ENCODE assay signal across 30 cellular contexts in genomic region chr1:163257763-163258162, GRCh38.
"Had no signal": no experiment of that assay in that cellular context is flagged by ENCODE, and none has a peak within 500 bp of the region (broad histone marks: within the 10 kb centered on the region; RNA-seq: fewer than 3 reads in every experiment).

No MANE protein-coding gene starts in this region.

- DNase-seq: effector CD8-positive, alpha-beta T cell; endodermal cell; gastrocnemius medialis; hypothalamus; immature natural killer cell; islet precursor cell; kidney glomerular epithelial cell; left colon; mucosa of descending colon; naive B cell; sigmoid colon; stimulated activated CD4-positive, alpha-beta T cell treated with anti-CD3 and anti-CD28 coated beads, Interleukin-2, amount 100 ng/mL, for 24 hours; stimulated activated CD4-positive, alpha-beta T cell treated with anti-CD3 and anti-CD28 coated beads, Interleukin-4, amount 100 ng/mL, for 24 hours; stimulated activated naive CD4-positive, alpha-beta T cell treated with Interleukin-2 at 50 U/mL for 16 hours; stomach; upper lobe of right lung; uterus had no signal

- H3K4me3 ChIP-seq: gastrocnemius medialis, lung, mucosa of descending colon, sigmoid colon, stomach, tibial nerve, upper lobe of right lung, uterus had no signal

- H3K4me3 Mint-ChIP-seq: dendritic cell treated with granulocyte-macrophage colony-stimulating factor and Interleukin-4, amounts not matched to agents 40 ng/mL and 50 ng/mL, for 4 days; endodermal cell; immature natural killer cell; memory B cell; mesothelial cell of epicardium; naive B cell; natural killer cell treated with Interleukin-12 subunit alpha and Interleukin-12 subunit beta and Interleukin-15 and Interleukin-18, amount 100 ng/mL, for 72 hours; neural crest cell; stimulated activated effector memory CD8-positive, alpha-beta T cell treated with anti-CD3 and anti-CD28 coated beads, Interleukin-12 subunit alpha, Interleukin-12 subunit beta, amount 100 ng/mL, for 72 hours had no signal

- H3K27ac ChIP-seq: epithelial cell of prostate, gastrocnemius medialis, neutrophil, parathyroid adenoma, sigmoid colon, upper lobe of right lung, uterus had no signal

- H3K36me3 Mint-ChIP-seq: naive B cell; natural killer cell treated with Interleukin-12 subunit alpha and Interleukin-12 subunit beta and Interleukin-15 and Interleukin-18, amount 100 ng/mL, for 72 hours; stimulated activated effector memory CD8-positive, alpha-beta T cell treated with anti-CD3 and anti-CD28 coated beads, Interleukin-12 subunit alpha, Interleukin-12 subunit beta, amount 100 ng/mL, for 72 hours had no signal

- H3K9me3 ChIP-seq: gastrocnemius medialis, mucosa of descending colon, neutrophil, sigmoid colon, stomach, tibial nerve, upper lobe of right lung, uterus had no signal

- H3K9me3 Mint-ChIP-seq: dendritic cell treated with granulocyte-macrophage colony-stimulating factor and Interleukin-4, amounts not matched to agents 40 ng/mL and 50 ng/mL, for 4 days; immature natural killer cell; mesothelial cell of epicardium; neural crest cell had no signal

- H3K4me1 Mint-ChIP-seq: endodermal cell; memory B cell; naive B cell; neural crest cell; stimulated activated effector memory CD8-positive, alpha-beta T cell treated with anti-CD3 and anti-CD28 coated beads, Interleukin-12 subunit alpha, Interleukin-12 subunit beta, amount 100 ng/mL, for 72 hours had no signal

- H3K27me3 ChIP-seq: gastrocnemius medialis, neutrophil, sigmoid colon, stomach, tibial nerve, upper lobe of right lung, uterus had no signal

- H3K27me3 Mint-ChIP-seq: dendritic cell treated with granulocyte-macrophage colony-stimulating factor and Interleukin-4, amounts not matched to agents 40 ng/mL and 50 ng/mL, for 4 days; memory B cell; naive B cell; natural killer cell treated with Interleukin-12 subunit alpha and Interleukin-12 subunit beta and Interleukin-15 and Interleukin-18, amount 100 ng/mL, for 72 hours; progenitor cell of endocrine pancreas had no signal

- H3K27ac Mint-ChIP-seq: dendritic cell treated with granulocyte-macrophage colony-stimulating factor and Interleukin-4, amounts not matched to agents 40 ng/mL and 50 ng/mL, for 4 days; endodermal cell; immature natural killer cell; memory B cell; mesothelial cell of epicardium; natural killer cell treated with Interleukin-12 subunit alpha and Interleukin-12 subunit beta and Interleukin-15 and Interleukin-18, amount 100 ng/mL, for 72 hours; progenitor cell of endocrine pancreas; stimulated activated effector memory CD8-positive, alpha-beta T cell treated with anti-CD3 and anti-CD28 coated beads, Interleukin-12 subunit alpha, Interleukin-12 subunit beta, amount 100 ng/mL, for 72 hours had no signal

- H3K4me1 ChIP-seq: gastrocnemius medialis, parathyroid adenoma, sigmoid colon, tibial nerve, upper lobe of right lung, uterus had no signal

- ATAC-seq: esophagus mucosa; gastrocnemius medialis; left colon; mucosa of descending colon; natural killer cell treated with Interleukin-12 subunit alpha and Interleukin-12 subunit beta and Interleukin-15 and Interleukin-18, amount 100 ng/mL, for 72 hours; stimulated activated effector memory CD8-positive, alpha-beta T cell treated with anti-CD3 and anti-CD28 coated beads, Interleukin-12 subunit alpha, Interleukin-12 subunit beta, amount 100 ng/mL, for 72 hours; upper lobe of right lung had no signal

- H3K36me3 ChIP-seq: gastrocnemius medialis, neutrophil, sigmoid colon, stomach, upper lobe of right lung, uterus had no signal
